8 cellular contexts compared by ENCODE assay signal in the genomic region with DNA sequence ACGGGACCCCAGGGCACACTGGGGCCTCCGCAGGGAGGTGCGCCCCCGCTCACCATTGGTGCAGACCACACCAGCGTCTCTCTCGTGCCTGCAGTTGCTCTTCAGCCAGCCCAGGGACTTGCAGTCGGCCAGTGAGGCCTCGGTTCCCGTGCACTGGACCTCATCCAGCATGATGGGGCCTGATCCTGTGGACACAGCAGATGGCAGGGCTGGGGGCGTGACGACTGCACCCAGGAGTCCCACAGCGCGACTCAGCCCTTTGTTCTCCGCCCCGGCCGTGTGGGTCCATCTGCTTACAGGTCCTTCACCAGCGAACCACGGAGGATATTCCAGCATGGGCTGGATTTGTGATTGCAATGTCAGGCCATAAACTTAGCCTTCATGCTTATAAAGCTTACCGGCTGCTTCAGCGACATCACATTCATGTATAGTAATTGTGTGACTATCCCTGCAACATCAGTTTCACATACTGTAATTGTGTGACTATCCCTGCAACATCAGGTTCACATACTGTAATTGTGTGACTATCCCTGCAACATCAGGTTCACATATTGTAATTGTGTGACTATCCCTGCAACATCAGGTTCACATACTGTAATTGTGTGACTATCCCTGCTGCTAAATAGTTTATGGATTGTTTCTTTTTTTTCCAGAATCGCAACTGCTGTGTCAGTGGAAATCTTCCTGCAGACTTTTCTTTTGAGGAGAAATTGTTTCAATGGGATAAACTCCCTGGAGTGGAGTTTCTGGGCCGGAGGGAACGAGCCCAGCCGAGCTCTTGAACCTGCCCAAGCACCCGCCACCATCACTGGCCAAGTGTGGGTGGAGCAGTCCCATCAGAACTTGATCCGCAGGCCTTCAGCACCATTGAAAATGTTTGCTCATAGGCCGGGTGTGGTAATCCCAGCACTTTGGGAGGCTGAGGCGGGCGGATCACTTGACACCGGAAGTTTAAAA.
DNase-seq lines count a peak whose midpoint lies in the region; ATAC-seq and TF ChIP-seq lines count a peak whose summit lies in the region.

No MANE protein-coding gene starts in this region.

- no peak for TF ChIP-seq CTCF in epithelial cell of esophagus (IDR thresholded peaks at IDR 0.05; ENCODE audit: insufficient read depth, low read depth, low read length, missing control alignments)
- TF ChIP-seq CTCF in nephron (IDR thresholded peaks at IDR 0.05; ENCODE audit: unreplicated experiment in 3 of 3) = no peak
- no peak for TF ChIP-seq CTCF in GM20000 (IDR thresholded peaks at IDR 0.05; ENCODE audit: extremely low read depth, missing control alignments)

- ATAC-seq in GM21529 (IDR thresholded peaks at IDR 0.05; ENCODE audit: unreplicated experiment) = no peak

- peak overlapping the region; percentile 55 to 80 (median 76) for H3K4me3 Mint-ChIP-seq in nephron

- H3K27ac Mint-ChIP-seq in nephron = peak overlapping the region; percentile 96 to 99 (median 98)

- peaks cover 7% of the 10 kb centered on the region for H3K27me3 Mint-ChIP-seq in nephron (ENCODE audit: low read depth)

- no peaks in the 10 kb centered on the region for H3K36me3 Mint-ChIP-seq in nephron (ENCODE audit: low read depth)

- DNase-seq in GM04503 (ENCODE audit: low read depth) (peak; percentile 60), NCI-H82 (lab: John Stamatoyannopoulos, UW) (peak; percentile 84), epithelial cell of esophagus (ENCODE audit: low read depth) (peak; percentile 90), iPS-NIHi7 (ENCODE audit: extremely low spot score) (no peak), NCI-H146 treated with DMSO at 0.1 percent for 48 hours (lab: John Stamatoyannopoulos, UW; ENCODE audit: unreplicated experiment) (no peak), GM20000 (ENCODE audit: low spot score) (no peak)

- H3K4me3 ChIP-seq in epithelial cell of esophagus (ENCODE audit: low read length) = peak overlapping the region; percentile 26

- H3K4me1 Mint-ChIP-seq in nephron = peaks cover 34% of the 10 kb centered on the region

- H3K9me3 Mint-ChIP-seq in nephron = no peaks in the 10 kb centered on the region

Comparison
In these comparisons a context has a peak if more than half of its experiments do, and no peak if none do; other contexts are left out.
1. DNase-seq: peak in GM04503 (single experiment), NCI-H82 (single experiment) and epithelial cell of esophagus (single experiment); none in iPS-NIHi7 (single experiment), NCI-H146 treated with DMSO at 0.1 percent for 48 hours (single experiment) and GM20000 (single experiment).